Comparison of ENCODE assay signal across 1 cellular context in genomic region chr19:36114763-36115452, GRCh38.
TF ChIP-seq lines count a peak whose summit lies in the region.

TSS of gene POLR2I (minus strand) at chr19:36114875. CDS start at chr19:36114856, 19 bp downstream.

TF ChIP-seq in HepG2, 621 proteins besides CTCF, POLR2A, EP300 and RAD21 (continued from another document and continues in another):
- peak; percentile 67; the same call in 1 of the 2 replicates for TF ChIP-seq MLXIP (CRISPR knock-in tag; IDR thresholded peaks at IDR 0.05; ENCODE audit: borderline replicate concordance)
- no peak for TF ChIP-seq NCOR1 (IDR thresholded peaks at IDR 0.05; ENCODE audit: borderline replicate concordance, low read length)
- peak; percentile 72 for TF ChIP-seq POGZ (CRISPR knock-in tag; IDR thresholded peaks at IDR 0.05)
- no peak for TF ChIP-seq ZNF33A (CRISPR knock-in tag; IDR thresholded peaks at IDR 0.05; ENCODE audit: borderline replicate concordance)
- TF ChIP-seq CHD4 (IDR thresholded peaks at IDR 0.05; ENCODE audit: borderline replicate concordance, low read length): no peak
- peak; percentile 77; the same call in 1 of the 2 replicates for TF ChIP-seq SP4 (CRISPR knock-in tag; IDR thresholded peaks at IDR 0.05)
- peak; percentile 64; the same call in 1 of the 2 replicates for TF ChIP-seq ELF3 (CRISPR knock-in tag; IDR thresholded peaks at IDR 0.05)
- TF ChIP-seq ZBTB21 (CRISPR knock-in tag; IDR thresholded peaks at IDR 0.05): peak; percentile 54
- TF ChIP-seq CBX5 (CRISPR knock-in tag; IDR thresholded peaks at IDR 0.05; ENCODE audit: borderline replicate concordance): peak; percentile 79; the same call in 1 of the 2 replicates
- peak; percentile 68 for TF ChIP-seq HOXD1 (CRISPR knock-in tag; IDR thresholded peaks at IDR 0.05)
- TF ChIP-seq NFKB2 (CRISPR knock-in tag; IDR thresholded peaks at IDR 0.05; ENCODE audit: borderline replicate concordance): peak; percentile 95; the same call in 1 of the 2 replicates
- TF ChIP-seq ZNF337 (CRISPR knock-in tag; IDR thresholded peaks at IDR 0.05; ENCODE audit: borderline replicate concordance, low read depth): peak; percentile 91; the same call in 1 of the 2 replicates
- TF ChIP-seq SALL2 (CRISPR knock-in tag; IDR thresholded peaks at IDR 0.05): peak; percentile 86; the same call in 1 of the 2 replicates
- 0 out of 2 replicates have a peak, but pooled peaks have one; percentile 2 for TF ChIP-seq TFAP4 (IDR thresholded peaks at IDR 0.05; ENCODE audit: borderline replicate concordance, low read depth)
- TF ChIP-seq TCF12 (IDR thresholded peaks at IDR 0.05): no peak
- no peak for TF ChIP-seq TCF12 (CRISPR knock-in tag; IDR thresholded peaks at IDR 0.05)
- peak; percentile 79; the same call in 1 of the 2 replicates for TF ChIP-seq HDAC2 (CRISPR knock-in tag; IDR thresholded peaks at IDR 0.05)
- TF ChIP-seq GABPB1 (CRISPR knock-in tag; IDR thresholded peaks at IDR 0.05): peak; percentile 81; the same call in 1 of the 2 replicates
- TF ChIP-seq MAFF (IDR thresholded peaks at IDR 0.05; ENCODE audit: low read depth, low read length): no peak
- 0 out of 2 replicates have a peak, but pooled peaks have one; percentile 39 for TF ChIP-seq ZBTB20 (CRISPR knock-in tag; IDR thresholded peaks at IDR 0.05; ENCODE audit: borderline replicate concordance, low read depth)
- peak; percentile 93 for TF ChIP-seq ZNF343 (CRISPR knock-in tag; IDR thresholded peaks at IDR 0.05)
- TF ChIP-seq ZNF513 (CRISPR knock-in tag; conservative IDR thresholded peaks at IDR 0.05): no peak
- no peak for TF ChIP-seq ATF1 (CRISPR knock-in tag; IDR thresholded peaks at IDR 0.05)
- no peak for TF ChIP-seq PTBP1 (IDR thresholded peaks at IDR 0.05; ENCODE audit: low read depth, low read length, poor library complexity, severe bottlenecking)
- TF ChIP-seq ZBTB25 (CRISPR knock-in tag; IDR thresholded peaks at IDR 0.05): peak; percentile 87
- peak; percentile 64; the same call in 1 of the 2 replicates for TF ChIP-seq ZBTB2 (CRISPR knock-in tag; IDR thresholded peaks at IDR 0.05; ENCODE audit: low read depth)
- TF ChIP-seq ZNF879 (CRISPR knock-in tag; IDR thresholded peaks at IDR 0.05): 0 out of 2 replicates have a peak, but pooled peaks have one; percentile 62
- TF ChIP-seq RNF2 (conservative IDR thresholded peaks at IDR 0.05; ENCODE audit: low read depth): peak; percentile 97
- no peak for TF ChIP-seq ZNF101 (CRISPR knock-in tag; IDR thresholded peaks at IDR 0.05; ENCODE audit: borderline replicate concordance, low read depth)
- TF ChIP-seq MAZ (IDR thresholded peaks at IDR 0.05; ENCODE audit: borderline replicate concordance, low read depth, low read length): peak; percentile 47; the same call in 1 of the 2 replicates
- TF ChIP-seq MAZ (CRISPR knock-in tag; IDR thresholded peaks at IDR 0.05; ENCODE audit: low read depth): peak; percentile 89
- TF ChIP-seq SRF (IDR thresholded peaks at IDR 0.05; ENCODE audit: low read depth, low read length): no peak
- peak; percentile 64; the same call in 1 of the 2 replicates for TF ChIP-seq IRF9 (CRISPR knock-in tag; IDR thresholded peaks at IDR 0.05; ENCODE audit: borderline replicate concordance)
- TF ChIP-seq PREB (CRISPR knock-in tag; IDR thresholded peaks at IDR 0.05): no peak
- TF ChIP-seq JUND (CRISPR knock-in tag; IDR thresholded peaks at IDR 0.05): no peak
- TF ChIP-seq TFDP1 (CRISPR knock-in tag; IDR thresholded peaks at IDR 0.05; ENCODE audit: borderline replicate concordance): peak; percentile 97
- TF ChIP-seq GABPA (IDR thresholded peaks at IDR 0.05; ENCODE audit: low read depth, low read length): no peak
- peak; percentile 29; the same call in 1 of the 2 replicates for TF ChIP-seq GABPA (CRISPR knock-in tag; IDR thresholded peaks at IDR 0.05; ENCODE audit: low read depth)
- TF ChIP-seq PCBP1 (IDR thresholded peaks at IDR 0.05; ENCODE audit: borderline replicate concordance, low read depth, low read length): 0 out of 2 replicates have a peak, but pooled peaks have one; percentile 41
- peak; percentile 52; the same call in 1 of the 2 replicates for TF ChIP-seq ZNF562 (CRISPR knock-in tag; IDR thresholded peaks at IDR 0.05; ENCODE audit: borderline replicate concordance)
- TF ChIP-seq HNRNPLL (IDR thresholded peaks at IDR 0.05; ENCODE audit: low read depth, low read length, poor library complexity, severe bottlenecking): peak; percentile 96
- TF ChIP-seq ZIK1 (CRISPR knock-in tag; IDR thresholded peaks at IDR 0.05; ENCODE audit: borderline replicate concordance, low read depth): peak; percentile 71; the same call in 1 of the 2 replicates
- TF ChIP-seq SIN3B (IDR thresholded peaks at IDR 0.05; ENCODE audit: low read length): no peak
- TF ChIP-seq CAMTA2 (CRISPR knock-in tag; IDR thresholded peaks at IDR 0.05; ENCODE audit: borderline replicate concordance): 0 out of 2 replicates have a peak, but pooled peaks have one; percentile 78
- TF ChIP-seq ZNF225 (CRISPR knock-in tag; IDR thresholded peaks at IDR 0.05): peak; percentile 89; the same call in 1 of the 2 replicates
- TF ChIP-seq RFXAP (CRISPR knock-in tag; IDR thresholded peaks at IDR 0.05; ENCODE audit: borderline replicate concordance): peak; percentile 85
- peak; percentile 84 for TF ChIP-seq BATF2 (CRISPR knock-in tag; IDR thresholded peaks at IDR 0.05)
- peak; percentile 87; the same call in 1 of the 2 replicates for TF ChIP-seq ZNF780A (CRISPR knock-in tag; IDR thresholded peaks at IDR 0.05)
- peak; percentile 55 for TF ChIP-seq GFI1 (CRISPR knock-in tag; IDR thresholded peaks at IDR 0.05; ENCODE audit: borderline replicate concordance)
- TF ChIP-seq PRDM15 (CRISPR knock-in tag; IDR thresholded peaks at IDR 0.05): peak; percentile 65; the same call in 1 of the 2 replicates
- peak; percentile 80; the same call in 1 of the 2 replicates for TF ChIP-seq ZZZ3 (CRISPR knock-in tag; IDR thresholded peaks at IDR 0.05; ENCODE audit: borderline replicate concordance)
- TF ChIP-seq GATAD2A (CRISPR knock-in tag; IDR thresholded peaks at IDR 0.05): peak; percentile 45; the same call in 1 of the 2 replicates
